In genomic region chr17:75783803-75784472, GRCh38 we compare ENCODE assay signal across 8 cellular contexts. TPM values are rescaled to one million over a fixed set of nuclear protein-coding genes. Genes with fewer than 3 reads are reported as not detected.
DNase-seq lines count a peak whose midpoint lies in the region; ATAC-seq, FAIRE-seq and TF ChIP-seq lines count a peak whose summit lies in the region.

No MANE protein-coding gene starts in this region.

- peak overlapping the region; percentile 93 for H3K4me3 Mint-ChIP-seq in activated CD8-positive, alpha-beta T cell treated with anti-CD3 and anti-CD28 coated beads for 36 hours

- H3K27ac ChIP-seq in heart right ventricle (peak overlapping the region; percentile 97 to 100 (median 99)), sigmoid colon (peak overlapping the region; percentile 95 to 99 (median 97))

- H3K27ac Mint-ChIP-seq in activated CD8-positive, alpha-beta T cell treated with anti-CD3 and anti-CD28 coated beads for 36 hours, result peak overlapping the region; percentile 100

- WGBS in heart right ventricle, 2 donors, result 57 to 60% methylated on average over 20 of the region's 20 CpGs
- 62 to 66% methylated on average over 20 of the region's 20 CpGs for WGBS in sigmoid colon, 2 donors

- DNase-seq in DMS53 treated with DMSO at 0.1 percent for 48 hours (lab: John Stamatoyannopoulos, UW; ENCODE audit: unreplicated experiment), result peak; percentile 65
- DNase-seq in activated CD8-positive, alpha-beta T cell treated with anti-CD3 and anti-CD28 coated beads for 36 hours, result peak; percentile 36
- DNase-seq in heart right ventricle, result no peak
- peak; percentile 75 for DNase-seq in sigmoid colon
- DNase-seq in SKM-1 treated with dmso at 0.1 percent for 144 hours (lab: John Stamatoyannopoulos, UW; ENCODE audit: unreplicated experiment), result no peak
- DNase-seq in HuH-7 (ENCODE audit: low spot score), result no peak
- DNase-seq in urothelium cell line (ENCODE audit: low spot score), result no peak

- no peak for FAIRE-seq in urothelium cell line (lab: Jason Lieb, UNC)

- H3K4me1 ChIP-seq in heart right ventricle, result peaks cover 7 to 67% (median 40%) of the 10 kb centered on the region in 9 donors
- peaks cover 0 to 49% (median 33%) of the 10 kb centered on the region in 4 donors for H3K4me1 ChIP-seq in sigmoid colon

- POLR2A ChIA-PET in activated CD8-positive, alpha-beta T cell treated with anti-CD3 and anti-CD28 coated beads for 36 hours (lab: Charles Lee), result interaction anchor here (0.6 to 6.3 kb wide), 18 partner anchors 8 to 669 kb away, joined by 3 to 74 read pairs (median 5); partner anchors contain the start of genes GALK1, TRIM65 and WBP2

- H3K36me3 ChIP-seq in heart right ventricle (peaks cover 0 to 4% (median 1%) of the 10 kb centered on the region in 9 donors), sigmoid colon (peaks cover 2 to 4% (median 3%) of the 10 kb centered on the region in 4 donors)

- no peak for TF ChIP-seq POLR2A in sigmoid colon (IDR thresholded peaks at IDR 0.05)

- no peak for TF ChIP-seq EP300 in sigmoid colon (IDR thresholded peaks at IDR 0.05)

- CTCF ChIA-PET in activated CD8-positive, alpha-beta T cell treated with anti-CD3 and anti-CD28 coated beads for 36 hours (lab: Charles Lee), result interaction anchor here (0.7 to 3.0 kb wide), 30 partner anchors 7 to 151 kb away, joined by 3 to 22 read pairs (median 4); partner anchors contain the start of genes GALK1, SMIM5, TRIM47 and WBP2

- intact Hi-C loops in activated CD8-positive, alpha-beta T cell treated with anti-CD3 and anti-CD28 coated beads for 36 hours (cut with micrococcal nuclease), result no loop called here
- intact Hi-C loops in heart right ventricle (cut with DNase I) (loop anchor here in 4 of 10 donors (1.0 to 5.0 kb wide), 6 partner anchors 71 to 483 kb away; partner anchors contain the start of genes WBP2 (in 4 of the 4), TRIM47 (in 1 of the 4) and UBALD2 (in 1 of the 4)), sigmoid colon (cut with DNase I) (loop anchor here (2.0 to 5.0 kb wide), 2 partner anchors 71 to 93 kb away; partner anchors contain the start of genes TRIM47 and WBP2)

- peaks cover 35% of the 10 kb centered on the region for H3K4me1 Mint-ChIP-seq in activated CD8-positive, alpha-beta T cell treated with anti-CD3 and anti-CD28 coated beads for 36 hours (ENCODE audit: low read depth)

- ATAC-seq in HG02588 (IDR thresholded peaks at IDR 0.05; ENCODE audit: unreplicated experiment), result peak; percentile 2
- peak; percentile 1 for ATAC-seq in activated CD8-positive, alpha-beta T cell treated with anti-CD3 and anti-CD28 coated beads for 36 hours
- peak in 4 of 8 donors; percentile 0 to 1 (median 0) for ATAC-seq in heart right ventricle

- peaks cover 21% of the 10 kb centered on the region for H3K36me3 Mint-ChIP-seq in activated CD8-positive, alpha-beta T cell treated with anti-CD3 and anti-CD28 coated beads for 36 hours (ENCODE audit: low read depth)

- no peak for TF ChIP-seq CTCF in activated CD8-positive, alpha-beta T cell treated with anti-CD3 and anti-CD28 coated beads for 36 hours (IDR thresholded peaks at IDR 0.05)
- TF ChIP-seq CTCF in heart right ventricle (IDR thresholded peaks at IDR 0.05) (no peak), sigmoid colon (IDR thresholded peaks at IDR 0.05) (no peak)

- no peaks in the 10 kb centered on the region for H3K9me3 Mint-ChIP-seq in activated CD8-positive, alpha-beta T cell treated with anti-CD3 and anti-CD28 coated beads for 36 hours

- H3K4me3 ChIP-seq in heart right ventricle, result peak overlapping the region in 9 of 10 donors; percentile 29 to 74 (median 68)
- peak overlapping the region; percentile 20 to 80 (median 74) for H3K4me3 ChIP-seq in sigmoid colon

- no peaks in the 10 kb centered on the region for H3K9me3 ChIP-seq in heart right ventricle
- H3K9me3 ChIP-seq in sigmoid colon, result no peaks in the 10 kb centered on the region

- H3K27me3 Mint-ChIP-seq in activated CD8-positive, alpha-beta T cell treated with anti-CD3 and anti-CD28 coated beads for 36 hours, result peaks cover 2% of the 10 kb centered on the region

- no peaks in the 10 kb centered on the region for H3K27me3 ChIP-seq in heart right ventricle
- no peaks in the 10 kb centered on the region for H3K27me3 ChIP-seq in sigmoid colon

RNA-seq across cellular contexts. Expression of gene UNK, which starts 0.7 kb away (rescaled TPM):
- 10 to 100 TPM; 26.4 to 26.6 TPM for total RNA-seq in activated CD8-positive, alpha-beta T cell treated with anti-CD3 and anti-CD28 coated beads for 36 hours
- total RNA-seq in heart right ventricle (10 to 100 TPM; 11.6 to 19.1 (median 14.7) TPM), sigmoid colon (10 to 100 TPM; 18.9 to 29.6 (median 26.4) TPM)
- polyA plus RNA-seq in heart right ventricle (10 to 100 TPM; 12.9 to 21.3 TPM), sigmoid colon (10 to 100 TPM; 12.7 to 24.4 (median 16.8) TPM)

RNA-seq across cellular contexts. Expression of gene GALK1, which starts 18.9 kb away (rescaled TPM):
- 10 to 100 TPM; 43.4 to 50.7 TPM for total RNA-seq in activated CD8-positive, alpha-beta T cell treated with anti-CD3 and anti-CD28 coated beads for 36 hours
- 10 to 100 TPM in 6 of 10 donors, 1 to 10 TPM in 4; 5.2 to 26.4 (median 11.3) TPM for total RNA-seq in heart right ventricle
- polyA plus RNA-seq in heart right ventricle, result 10 to 100 TPM; 29.2 to 44.6 TPM
- 10 to 100 TPM; 17.2 to 24.6 (median 20.3) TPM for total RNA-seq in sigmoid colon
- polyA plus RNA-seq in sigmoid colon, result 10 to 100 TPM; 14.3 to 28.2 (median 14.4) TPM

Comparison
In these comparisons a context has a peak if more than half of its experiments do, and no peak if none do; other contexts are left out.
1. DNase-seq: peak in DMS53 treated with DMSO at 0.1 percent for 48 hours (single experiment), activated CD8-positive, alpha-beta T cell treated with anti-CD3 and anti-CD28 coated beads for 36 hours (single experiment) and sigmoid colon (single experiment); none in heart right ventricle (0 of 2), SKM-1 treated with dmso at 0.1 percent for 144 hours (single experiment), HuH-7 (single experiment) and urothelium cell line (single experiment).